In genomic region chr14:19949218-19949617, GRCh38 we compare ENCODE assay signal across 34 cellular contexts. TPM values are rescaled to one million over a fixed set of nuclear protein-coding genes. Genes with fewer than 3 reads are reported as not detected.
"Had no signal": no experiment of that assay in that cellular context is flagged by ENCODE, and none has a peak within 500 bp of the region (broad histone marks: within the 10 kb centered on the region; RNA-seq: fewer than 3 reads in every experiment).

No MANE protein-coding gene starts in this region.

- H3K4me3 Mint-ChIP-seq: naive B cell; natural killer cell treated with Interleukin-12 subunit alpha and Interleukin-12 subunit beta and Interleukin-15 and Interleukin-18, amount 100 ng/mL, for 72 hours; stimulated activated memory B cell treated with anti-CD40 and anti-IgM and Interleukin-4, amounts not matched to agents 10 μg/mL and 1 μg/mL and 100 μg/mL, for 72 hours; stimulated activated naive CD8-positive, alpha-beta T cell treated with anti-CD3 and anti-CD28 coated beads, Interleukin-15, amount 100 ng/mL, for 72 hours; type B pancreatic cell had no signal

- H3K9me3 ChIP-seq: left lung, lower lobe of right lung, ovary, right atrium auricular region, right lobe of liver, tibial nerve, uterus had no signal

- H3K27ac ChIP-seq: left lung, lower lobe of right lung, ovary, right atrium auricular region, right lobe of liver, tibial nerve, uterus had no signal

- H3K4me3 ChIP-seq: left lung, lower lobe of right lung, ovary, right atrium auricular region, right lobe of liver, smooth muscle cell, tibial nerve, uterus had no signal

- H3K27me3 Mint-ChIP-seq: naive B cell; natural killer cell treated with Interleukin-12 subunit alpha and Interleukin-12 subunit beta and Interleukin-15 and Interleukin-18, amount 100 ng/mL, for 72 hours; progenitor cell of endocrine pancreas; stimulated activated memory B cell treated with anti-CD40 and anti-IgM and Interleukin-4, amounts not matched to agents 10 μg/mL and 1 μg/mL and 100 μg/mL, for 72 hours; stimulated activated naive CD8-positive, alpha-beta T cell treated with anti-CD3 and anti-CD28 coated beads, Interleukin-15, amount 100 ng/mL, for 72 hours; type B pancreatic cell had no signal

- H3K4me1 Mint-ChIP-seq: naive B cell; stimulated activated memory B cell treated with anti-CD40 and anti-IgM and Interleukin-4, amounts not matched to agents 10 μg/mL and 1 μg/mL and 100 μg/mL, for 72 hours; stimulated activated naive CD8-positive, alpha-beta T cell treated with anti-CD3 and anti-CD28 coated beads, Interleukin-15, amount 100 ng/mL, for 72 hours had no signal

- DNase-seq: islet precursor cell; left colon; left lung; lower lobe of right lung; mammary epithelial cell; mesenchymal stem cell; naive B cell; ovary; right lobe of liver; stimulated activated CD4-positive, alpha-beta T cell treated with anti-CD3 and anti-CD28 coated beads, Interleukin-1b, Interleukin-23, amount 100 ng/mL, for 48 hours; stimulated activated CD4-positive, alpha-beta T cell treated with anti-CD3 and anti-CD28 coated beads, Interleukin-2, amount 100 ng/mL, for 48 hours; stimulated activated CD4-positive, alpha-beta T cell treated with anti-CD3 and anti-CD28 coated beads, Interleukin-4, amount 100 ng/mL, for 4 hours; stimulated activated CD8-positive, alpha-beta memory T cell treated with anti-CD3 and anti-CD28 coated beads, Interleukin-4, amount 100 ng/mL, for 48 hours; stimulated activated naive CD4-positive, alpha-beta T cell treated with Interleukin-2 at 50 U/mL for 16 hours; stimulated activated naive CD8-positive, alpha-beta T cell treated with anti-CD3 and anti-CD28 coated beads, Interleukin-15, amount 100 ng/mL, for 72 hours; substantia nigra; uterus had no signal

- H3K4me1 ChIP-seq: left lung, lower lobe of right lung, right atrium auricular region, right lobe of liver, tibial nerve, uterus had no signal

- H3K27ac Mint-ChIP-seq: naive B cell; natural killer cell treated with Interleukin-12 subunit alpha and Interleukin-12 subunit beta and Interleukin-15 and Interleukin-18, amount 100 ng/mL, for 72 hours; progenitor cell of endocrine pancreas; stimulated activated memory B cell treated with anti-CD40 and anti-IgM and Interleukin-4, amounts not matched to agents 10 μg/mL and 1 μg/mL and 100 μg/mL, for 72 hours; stimulated activated naive CD8-positive, alpha-beta T cell treated with anti-CD3 and anti-CD28 coated beads, Interleukin-15, amount 100 ng/mL, for 72 hours; type B pancreatic cell had no signal

- ATAC-seq: left colon; left lung; lower lobe of right lung; natural killer cell treated with Interleukin-12 subunit alpha and Interleukin-12 subunit beta and Interleukin-15 and Interleukin-18, amount 100 ng/mL, for 72 hours; right lobe of liver; stimulated activated memory B cell treated with anti-CD40 and anti-IgM and Interleukin-4, amounts not matched to agents 10 μg/mL and 1 μg/mL and 100 μg/mL, for 72 hours; stimulated activated naive CD8-positive, alpha-beta T cell treated with anti-CD3 and anti-CD28 coated beads, Interleukin-15, amount 100 ng/mL, for 72 hours had no signal

- H3K36me3 Mint-ChIP-seq: naive B cell; natural killer cell treated with Interleukin-12 subunit alpha and Interleukin-12 subunit beta and Interleukin-15 and Interleukin-18, amount 100 ng/mL, for 72 hours; stimulated activated memory B cell treated with anti-CD40 and anti-IgM and Interleukin-4, amounts not matched to agents 10 μg/mL and 1 μg/mL and 100 μg/mL, for 72 hours; type B pancreatic cell had no signal

- H3K36me3 ChIP-seq: left lung, lower lobe of right lung, ovary, right atrium auricular region, right lobe of liver, tibial nerve, uterus had no signal

- H3K27me3 ChIP-seq: left lung, ovary, right atrium auricular region, right lobe of liver, tibial nerve, uterus had no signal

RNA-seq across cellular contexts. Expression of gene OR4K1, which starts 18.5 kb away (rescaled TPM):
- total RNA-seq: kidney epithelial cell; left colon; left lung; liver; lower lobe of right lung; mammary epithelial cell; natural killer cell treated with Interleukin-12 subunit alpha and Interleukin-12 subunit beta and Interleukin-15 and Interleukin-18, amount 100 ng/mL, for 72 hours; omental fat pad; ovary; progenitor cell of endocrine pancreas; pulmonary artery endothelial cell; renal cortical epithelial cell; right atrium auricular region; right lobe of liver; skeletal muscle tissue; smooth muscle cell; temporal lobe; tibial nerve; ureter; uterus had no signal
- polyA plus RNA-seq: liver, mammary epithelial cell, neural cell, ovary, smooth muscle cell had no signal

RNA-seq across cellular contexts. Expression of gene OR4K15, which starts 26.2 kb away (rescaled TPM):
- total RNA-seq: kidney epithelial cell; left colon; left lung; liver; lower lobe of right lung; mammary epithelial cell; natural killer cell treated with Interleukin-12 subunit alpha and Interleukin-12 subunit beta and Interleukin-15 and Interleukin-18, amount 100 ng/mL, for 72 hours; omental fat pad; ovary; progenitor cell of endocrine pancreas; pulmonary artery endothelial cell; renal cortical epithelial cell; right atrium auricular region; right lobe of liver; skeletal muscle tissue; smooth muscle cell; temporal lobe; tibial nerve; ureter; uterus had no signal
- polyA plus RNA-seq: liver, mammary epithelial cell, neural cell, ovary, smooth muscle cell, thymus had no signal

RNA-seq across cellular contexts. Expression of gene OR4K5, which starts 28.8 kb away (rescaled TPM):
- total RNA-seq: kidney epithelial cell; left colon; left lung; liver; lower lobe of right lung; mammary epithelial cell; natural killer cell treated with Interleukin-12 subunit alpha and Interleukin-12 subunit beta and Interleukin-15 and Interleukin-18, amount 100 ng/mL, for 72 hours; omental fat pad; ovary; progenitor cell of endocrine pancreas; pulmonary artery endothelial cell; renal cortical epithelial cell; right atrium auricular region; right lobe of liver; skeletal muscle tissue; smooth muscle cell; temporal lobe; tibial nerve; ureter; uterus had no signal
- polyA plus RNA-seq: liver, mammary epithelial cell, neural cell, ovary, smooth muscle cell, thymus had no signal

RNA-seq across cellular contexts. Expression of gene OR4Q2, which starts 52.7 kb away (rescaled TPM):
- total RNA-seq: kidney epithelial cell; left colon; left lung; liver; lower lobe of right lung; mammary epithelial cell; natural killer cell treated with Interleukin-12 subunit alpha and Interleukin-12 subunit beta and Interleukin-15 and Interleukin-18, amount 100 ng/mL, for 72 hours; omental fat pad; ovary; progenitor cell of endocrine pancreas; pulmonary artery endothelial cell; renal cortical epithelial cell; right atrium auricular region; right lobe of liver; skeletal muscle tissue; smooth muscle cell; temporal lobe; tibial nerve; ureter; uterus had no signal
- polyA plus RNA-seq: liver, mammary epithelial cell, neural cell, ovary, smooth muscle cell, thymus had no signal
